In genomic region chr15:35308802-35309201, GRCh38 we compare ENCODE assay signal across 13 cellular contexts.
DNase-seq lines count a peak whose midpoint lies in the region; ATAC-seq and TF ChIP-seq lines count a peak whose summit lies in the region.
"Had no signal": no experiment of that assay in that cellular context is flagged by ENCODE, and none has a peak within 500 bp of the region (broad histone marks: within the 10 kb centered on the region; RNA-seq: fewer than 3 reads in every experiment).

No MANE protein-coding gene starts in this region.

- no peak overlapping the region for H3K4me3 Mint-ChIP-seq in neural progenitor cell
- H3K4me3 Mint-ChIP-seq: activated CD8-positive, alpha-beta T cell treated with anti-CD3 and anti-CD28 coated beads for 36 hours; GM23338; IgD-negative memory B cell; stimulated activated memory B cell treated with anti-CD40 and anti-IgM and Interleukin-4, amounts not matched to agents 10 μg/mL and 1 μg/mL and 100 μg/mL, for 72 hours had no signal

- H3K27ac ChIP-seq in VCaP, result peak overlapping the region; percentile 41
- H3K27ac ChIP-seq in heart right ventricle, result peak overlapping the region in 6 of 10 donors; percentile 43 to 75 (median 69)
- no peak overlapping the region for H3K27ac ChIP-seq in neural progenitor cell
- H3K27ac ChIP-seq: ovary had no signal

- 9 to 16% methylated on average over 2 of the region's 2 CpGs for WGBS in heart right ventricle, 2 donors

- no peaks in the 10 kb centered on the region for H3K9me3 Mint-ChIP-seq in neural progenitor cell
- H3K9me3 Mint-ChIP-seq: activated CD8-positive, alpha-beta T cell treated with anti-CD3 and anti-CD28 coated beads for 36 hours; GM23338; IgD-negative memory B cell; stimulated activated memory B cell treated with anti-CD40 and anti-IgM and Interleukin-4, amounts not matched to agents 10 μg/mL and 1 μg/mL and 100 μg/mL, for 72 hours had no signal

- no peaks in the 10 kb centered on the region for H3K36me3 Mint-ChIP-seq in neural progenitor cell
- H3K36me3 Mint-ChIP-seq: IgD-negative memory B cell; stimulated activated memory B cell treated with anti-CD40 and anti-IgM and Interleukin-4, amounts not matched to agents 10 μg/mL and 1 μg/mL and 100 μg/mL, for 72 hours had no signal

- no peaks in the 10 kb centered on the region for H3F3A ChIP-seq in neural progenitor cell (ENCODE audit: low read depth)

- peak; percentile 96 for DNase-seq in GM04503 (ENCODE audit: low read depth)
- peak in 1 of 2 donors; percentile 29 for DNase-seq in heart right ventricle
- DNase-seq in sciatic nerve (ENCODE audit: low spot score), result no peak
- no peak for DNase-seq in NOMO-1 treated with DMSO at 0.1 percent for 48 hours (lab: John Stamatoyannopoulos, UW; ENCODE audit: unreplicated experiment)
- DNase-seq in neural progenitor cell (ENCODE audit: low spot score), result no peak
- DNase-seq in 8988T, result no peak
- DNase-seq: activated CD8-positive, alpha-beta T cell treated with anti-CD3 and anti-CD28 coated beads for 36 hours; ovary had no signal

- H3K27me3 ChIP-seq in heart right ventricle, result no peaks in the 10 kb centered on the region
- H3K27me3 ChIP-seq in neural progenitor cell, result no peaks in the 10 kb centered on the region
- H3K27me3 ChIP-seq: ovary had no signal

- no peak overlapping the region for H3K9ac ChIP-seq in neural progenitor cell

- H3K27me3 Mint-ChIP-seq in neural progenitor cell (ENCODE audit: insufficient read depth, low read depth), result no peaks in the 10 kb centered on the region
- H3K27me3 Mint-ChIP-seq: activated CD8-positive, alpha-beta T cell treated with anti-CD3 and anti-CD28 coated beads for 36 hours; IgD-negative memory B cell; stimulated activated memory B cell treated with anti-CD40 and anti-IgM and Interleukin-4, amounts not matched to agents 10 μg/mL and 1 μg/mL and 100 μg/mL, for 72 hours had no signal

- H3K36me3 ChIP-seq in heart right ventricle, result no peaks in the 10 kb centered on the region
- H3K36me3 ChIP-seq in neural progenitor cell, result no peaks in the 10 kb centered on the region
- H3K36me3 ChIP-seq: ovary had no signal

- H3K4me3 ChIP-seq in heart right ventricle (no peak overlapping the region), neural progenitor cell (no peak overlapping the region)
- H3K4me3 ChIP-seq: GM23338, ovary had no signal

- peaks cover 0 to 56% (median 42%) of the 10 kb centered on the region in 9 donors for H3K4me1 ChIP-seq in heart right ventricle
- H3K4me1 ChIP-seq in neural progenitor cell, result peaks cover 13% of the 10 kb centered on the region

- TF ChIP-seq CTCF in VCaP (conservative IDR thresholded peaks at IDR 0.05) (no peak), heart right ventricle (IDR thresholded peaks at IDR 0.05) (no peak), neural progenitor cell (IDR thresholded peaks at IDR 0.05) (no peak)

- H2AFZ ChIP-seq in neural progenitor cell (replicated peaks), result no peak overlapping the region
- H2AFZ ChIP-seq: GM23338 had no signal

- H3K9me3 ChIP-seq in heart right ventricle (no peaks in the 10 kb centered on the region), neural progenitor cell (ENCODE audit: low read depth) (no peaks in the 10 kb centered on the region)
- H3K9me3 ChIP-seq: ovary had no signal

- ATAC-seq in heart right ventricle (peak; percentile 63 to 95 (median 80)), sciatic nerve (peak; percentile 61), GM19455 (IDR thresholded peaks at IDR 0.05; ENCODE audit: unreplicated experiment) (no peak)
- ATAC-seq: activated CD8-positive, alpha-beta T cell treated with anti-CD3 and anti-CD28 coated beads for 36 hours; GM23338; stimulated activated memory B cell treated with anti-CD40 and anti-IgM and Interleukin-4, amounts not matched to agents 10 μg/mL and 1 μg/mL and 100 μg/mL, for 72 hours had no signal

- H3K4me1 Mint-ChIP-seq in neural progenitor cell, result peaks cover 23% of the 10 kb centered on the region
- H3K4me1 Mint-ChIP-seq: stimulated activated memory B cell treated with anti-CD40 and anti-IgM and Interleukin-4, amounts not matched to agents 10 μg/mL and 1 μg/mL and 100 μg/mL, for 72 hours had no signal

- H4K20me1 ChIP-seq in neural progenitor cell (ENCODE audit: low read depth), result no peaks in the 10 kb centered on the region

- intact Hi-C loops in heart right ventricle (cut with DNase I) (no loop called here), sciatic nerve (cut with DNase I) (no loop called here)

- no peak overlapping the region for H3K27ac Mint-ChIP-seq in neural progenitor cell
- H3K27ac Mint-ChIP-seq: activated CD8-positive, alpha-beta T cell treated with anti-CD3 and anti-CD28 coated beads for 36 hours; GM23338; IgD-negative memory B cell; stimulated activated memory B cell treated with anti-CD40 and anti-IgM and Interleukin-4, amounts not matched to agents 10 μg/mL and 1 μg/mL and 100 μg/mL, for 72 hours had no signal

- H3K79me2 ChIP-seq in neural progenitor cell (ENCODE audit: low read depth), result no peaks in the 10 kb centered on the region

- no peak overlapping the region for H3K4me2 ChIP-seq in neural progenitor cell
- H3K4me2 ChIP-seq: GM23338 had no signal
